ENCODE assay signal across 29 cellular contexts in the genomic region with DNA sequence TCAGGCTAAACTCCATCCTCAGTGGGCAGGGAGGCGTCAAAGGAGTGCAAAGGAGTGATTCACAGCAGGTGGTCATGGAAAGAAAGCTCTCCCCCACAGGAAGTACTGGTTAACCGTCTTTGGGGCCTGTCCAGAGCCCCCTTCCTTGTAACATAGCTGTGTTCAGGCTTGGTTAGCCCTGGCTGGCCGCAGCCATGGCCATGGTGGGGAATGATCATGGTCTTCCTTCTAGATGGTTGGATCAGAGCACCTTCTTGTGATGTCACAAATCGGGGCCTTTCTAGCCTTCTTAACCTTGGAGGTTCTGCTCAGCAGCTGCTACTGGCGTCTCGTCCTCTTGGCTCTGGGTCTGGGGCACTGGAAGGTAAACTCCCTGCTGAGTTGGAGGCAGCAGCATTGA. TPM values are rescaled to one million over a fixed set of nuclear protein-coding genes. Genes with fewer than 3 reads are reported as not detected.
"Had no signal": no experiment of that assay in that cellular context is flagged by ENCODE, and none has a peak within 500 bp of the region (broad histone marks: within the 10 kb centered on the region; RNA-seq: fewer than 3 reads in every experiment).

No MANE protein-coding gene starts in this region.

- H3K36me3 ChIP-seq: breast epithelium, cardiac muscle cell, colonic mucosa, esophagus squamous epithelium, heart right ventricle had no signal

- H3K27me3 ChIP-seq: ascending aorta, breast epithelium, cardiac muscle cell, colonic mucosa, esophagus squamous epithelium, gastroesophageal sphincter, heart right ventricle had no signal

- H3K27ac Mint-ChIP-seq: activated CD4-positive, alpha-beta memory T cell treated with anti-CD3 and anti-CD28 coated beads for 36 hours; activated CD4-positive, alpha-beta T cell treated with anti-CD3 and anti-CD28 coated beads for 36 hours; activated CD4-positive, alpha-beta T cell treated with anti-CD3 and anti-CD28 coated beads, Interleukin-2, amount 10 ng/mL, durations not matched to agents 24 days and 14 days; activated naive CD8-positive, alpha-beta T cell; activated T-cell treated with anti-CD3 and anti-CD28 coated beads, Interleukin-2, amount 50 U/mL, for 72 hours; activated T-helper 17 cell treated with anti-CD3 and anti-CD28 coated beads, Interleukin-2, amount 50 U/mL, for 72 hours had no signal

- H3K27me3 Mint-ChIP-seq: activated CD4-positive, alpha-beta memory T cell treated with anti-CD3 and anti-CD28 coated beads for 36 hours; activated CD4-positive, alpha-beta T cell treated with anti-CD3 and anti-CD28 coated beads for 36 hours; activated CD4-positive, alpha-beta T cell treated with anti-CD3 and anti-CD28 coated beads, Interleukin-2, amount 10 ng/mL, durations not matched to agents 24 days and 14 days; activated naive CD8-positive, alpha-beta T cell; activated T-helper 17 cell treated with anti-CD3 and anti-CD28 coated beads, Interleukin-2, amount 50 U/mL, for 72 hours had no signal

- H3K4me3 Mint-ChIP-seq: activated CD4-positive, alpha-beta memory T cell treated with anti-CD3 and anti-CD28 coated beads for 36 hours; activated CD4-positive, alpha-beta T cell treated with anti-CD3 and anti-CD28 coated beads for 36 hours; activated CD4-positive, alpha-beta T cell treated with anti-CD3 and anti-CD28 coated beads, Interleukin-2, amount 10 ng/mL, durations not matched to agents 24 days and 14 days; activated naive CD8-positive, alpha-beta T cell; activated T-cell treated with anti-CD3 and anti-CD28 coated beads, Interleukin-2, amount 50 U/mL, for 72 hours; activated T-helper 17 cell treated with anti-CD3 and anti-CD28 coated beads, Interleukin-2, amount 50 U/mL, for 72 hours; brain had no signal

- H3K9me3 Mint-ChIP-seq: activated CD4-positive, alpha-beta T cell treated with anti-CD3 and anti-CD28 coated beads, Interleukin-2, amount 10 ng/mL, durations not matched to agents 24 days and 14 days had no signal

- H3K9me3 ChIP-seq: ascending aorta, colonic mucosa, esophagus squamous epithelium, gastroesophageal sphincter had no signal

- DNase-seq: activated CD4-positive, alpha-beta memory T cell treated with anti-CD3 and anti-CD28 coated beads for 36 hours; activated CD4-positive, alpha-beta T cell treated with anti-CD3 and anti-CD28 coated beads for 36 hours; activated CD4-positive, alpha-beta T cell treated with anti-CD3 and anti-CD28 coated beads, Interleukin-2, amount 10 ng/mL, durations not matched to agents 24 days and 14 days; activated CD4-positive, CD25-positive, alpha-beta regulatory T cell; activated CD4-positive, CD25-positive, alpha-beta regulatory T cell treated with anti-CD3 and anti-CD28 coated beads, Interleukin-2, amount 50 U/mL, for 72 hours; activated CD8-positive, alpha-beta memory T cell treated with anti-CD3 and anti-CD28 coated beads for 24 hours; activated effector memory CD4-positive, alpha-beta T cell treated with Interleukin-2 at 50 U/mL for 16 hours; activated gamma-delta T cell treated with Interleukin-2 at 50 U/mL for 16 hours; activated naive CD4-positive, alpha-beta T cell treated with anti-CD3 and anti-CD28 coated beads, Interleukin-2, amount 50 U/mL, for 16 hours; activated naive CD4-positive, alpha-beta T cell treated with Interleukin-2 at 50 U/mL for 16 hours; activated T-cell treated with anti-CD3 and anti-CD28 coated beads, Interleukin-2, amount 50 U/mL, for 72 hours; central memory CD4-positive, alpha-beta T cell; cerebellar nuclear complex; colonic mucosa; effector CD8-positive, alpha-beta T cell; esophagus squamous epithelium; foreskin melanocyte; heart right ventricle; T-helper 1 cell; T-helper 2 cell had no signal

- H3K4me3 ChIP-seq: ascending aorta, breast epithelium, cardiac muscle cell, colonic mucosa, esophagus squamous epithelium, gastroesophageal sphincter, heart right ventricle had no signal

- H3K4me1 Mint-ChIP-seq: activated CD4-positive, alpha-beta T cell treated with anti-CD3 and anti-CD28 coated beads, Interleukin-2, amount 10 ng/mL, durations not matched to agents 24 days and 14 days had no signal

- ATAC-seq: activated CD4-positive, alpha-beta T cell treated with anti-CD3 and anti-CD28 coated beads for 36 hours; activated T-cell treated with anti-CD3 and anti-CD28 coated beads, Interleukin-2, amount 50 U/mL, for 72 hours; activated T-helper 17 cell treated with anti-CD3 and anti-CD28 coated beads, Interleukin-2, amount 50 U/mL, for 72 hours; gastroesophageal sphincter; heart right ventricle had no signal

RNA-seq across cellular contexts. Expression of a gene that starts 15.8 kb away (rescaled TPM):
- total RNA-seq: endothelial cell of umbilical vein, fibroblast of villous mesenchyme had no signal
